Comparison of ENCODE assay signal across 1 cellular context in the genomic region with DNA sequence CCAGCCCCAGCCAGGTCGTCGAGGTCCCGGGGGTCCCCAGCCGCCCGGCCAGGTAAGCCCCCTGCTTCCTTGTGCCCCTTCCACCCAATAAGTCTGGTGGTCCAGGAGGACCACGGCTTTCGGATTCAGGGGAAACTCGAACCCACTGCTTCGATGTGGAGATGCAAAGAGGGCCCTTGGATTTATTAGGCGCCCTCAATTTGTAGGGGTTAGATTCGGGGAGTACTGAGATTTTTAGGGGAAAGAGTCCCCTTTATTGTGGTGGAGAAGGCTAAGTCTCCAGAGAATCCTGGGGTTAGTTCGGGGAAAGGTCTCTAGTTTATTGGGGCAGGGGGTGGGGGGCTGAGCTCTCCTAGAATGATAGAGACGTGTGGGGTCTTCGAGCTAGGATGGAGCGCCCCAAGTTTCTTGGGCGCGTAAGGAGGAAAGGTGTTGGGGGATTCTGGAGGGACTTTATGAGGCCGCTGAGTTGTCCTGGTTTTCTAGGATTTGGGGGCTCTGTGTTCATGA.
TF ChIP-seq lines count a peak whose summit lies in the region.

No MANE protein-coding gene starts in this region.

TF ChIP-seq in K562, 482 proteins besides CTCF, POLR2A, EP300 and RAD21 (continued from another document):
- TF ChIP-seq, protein P1, sequence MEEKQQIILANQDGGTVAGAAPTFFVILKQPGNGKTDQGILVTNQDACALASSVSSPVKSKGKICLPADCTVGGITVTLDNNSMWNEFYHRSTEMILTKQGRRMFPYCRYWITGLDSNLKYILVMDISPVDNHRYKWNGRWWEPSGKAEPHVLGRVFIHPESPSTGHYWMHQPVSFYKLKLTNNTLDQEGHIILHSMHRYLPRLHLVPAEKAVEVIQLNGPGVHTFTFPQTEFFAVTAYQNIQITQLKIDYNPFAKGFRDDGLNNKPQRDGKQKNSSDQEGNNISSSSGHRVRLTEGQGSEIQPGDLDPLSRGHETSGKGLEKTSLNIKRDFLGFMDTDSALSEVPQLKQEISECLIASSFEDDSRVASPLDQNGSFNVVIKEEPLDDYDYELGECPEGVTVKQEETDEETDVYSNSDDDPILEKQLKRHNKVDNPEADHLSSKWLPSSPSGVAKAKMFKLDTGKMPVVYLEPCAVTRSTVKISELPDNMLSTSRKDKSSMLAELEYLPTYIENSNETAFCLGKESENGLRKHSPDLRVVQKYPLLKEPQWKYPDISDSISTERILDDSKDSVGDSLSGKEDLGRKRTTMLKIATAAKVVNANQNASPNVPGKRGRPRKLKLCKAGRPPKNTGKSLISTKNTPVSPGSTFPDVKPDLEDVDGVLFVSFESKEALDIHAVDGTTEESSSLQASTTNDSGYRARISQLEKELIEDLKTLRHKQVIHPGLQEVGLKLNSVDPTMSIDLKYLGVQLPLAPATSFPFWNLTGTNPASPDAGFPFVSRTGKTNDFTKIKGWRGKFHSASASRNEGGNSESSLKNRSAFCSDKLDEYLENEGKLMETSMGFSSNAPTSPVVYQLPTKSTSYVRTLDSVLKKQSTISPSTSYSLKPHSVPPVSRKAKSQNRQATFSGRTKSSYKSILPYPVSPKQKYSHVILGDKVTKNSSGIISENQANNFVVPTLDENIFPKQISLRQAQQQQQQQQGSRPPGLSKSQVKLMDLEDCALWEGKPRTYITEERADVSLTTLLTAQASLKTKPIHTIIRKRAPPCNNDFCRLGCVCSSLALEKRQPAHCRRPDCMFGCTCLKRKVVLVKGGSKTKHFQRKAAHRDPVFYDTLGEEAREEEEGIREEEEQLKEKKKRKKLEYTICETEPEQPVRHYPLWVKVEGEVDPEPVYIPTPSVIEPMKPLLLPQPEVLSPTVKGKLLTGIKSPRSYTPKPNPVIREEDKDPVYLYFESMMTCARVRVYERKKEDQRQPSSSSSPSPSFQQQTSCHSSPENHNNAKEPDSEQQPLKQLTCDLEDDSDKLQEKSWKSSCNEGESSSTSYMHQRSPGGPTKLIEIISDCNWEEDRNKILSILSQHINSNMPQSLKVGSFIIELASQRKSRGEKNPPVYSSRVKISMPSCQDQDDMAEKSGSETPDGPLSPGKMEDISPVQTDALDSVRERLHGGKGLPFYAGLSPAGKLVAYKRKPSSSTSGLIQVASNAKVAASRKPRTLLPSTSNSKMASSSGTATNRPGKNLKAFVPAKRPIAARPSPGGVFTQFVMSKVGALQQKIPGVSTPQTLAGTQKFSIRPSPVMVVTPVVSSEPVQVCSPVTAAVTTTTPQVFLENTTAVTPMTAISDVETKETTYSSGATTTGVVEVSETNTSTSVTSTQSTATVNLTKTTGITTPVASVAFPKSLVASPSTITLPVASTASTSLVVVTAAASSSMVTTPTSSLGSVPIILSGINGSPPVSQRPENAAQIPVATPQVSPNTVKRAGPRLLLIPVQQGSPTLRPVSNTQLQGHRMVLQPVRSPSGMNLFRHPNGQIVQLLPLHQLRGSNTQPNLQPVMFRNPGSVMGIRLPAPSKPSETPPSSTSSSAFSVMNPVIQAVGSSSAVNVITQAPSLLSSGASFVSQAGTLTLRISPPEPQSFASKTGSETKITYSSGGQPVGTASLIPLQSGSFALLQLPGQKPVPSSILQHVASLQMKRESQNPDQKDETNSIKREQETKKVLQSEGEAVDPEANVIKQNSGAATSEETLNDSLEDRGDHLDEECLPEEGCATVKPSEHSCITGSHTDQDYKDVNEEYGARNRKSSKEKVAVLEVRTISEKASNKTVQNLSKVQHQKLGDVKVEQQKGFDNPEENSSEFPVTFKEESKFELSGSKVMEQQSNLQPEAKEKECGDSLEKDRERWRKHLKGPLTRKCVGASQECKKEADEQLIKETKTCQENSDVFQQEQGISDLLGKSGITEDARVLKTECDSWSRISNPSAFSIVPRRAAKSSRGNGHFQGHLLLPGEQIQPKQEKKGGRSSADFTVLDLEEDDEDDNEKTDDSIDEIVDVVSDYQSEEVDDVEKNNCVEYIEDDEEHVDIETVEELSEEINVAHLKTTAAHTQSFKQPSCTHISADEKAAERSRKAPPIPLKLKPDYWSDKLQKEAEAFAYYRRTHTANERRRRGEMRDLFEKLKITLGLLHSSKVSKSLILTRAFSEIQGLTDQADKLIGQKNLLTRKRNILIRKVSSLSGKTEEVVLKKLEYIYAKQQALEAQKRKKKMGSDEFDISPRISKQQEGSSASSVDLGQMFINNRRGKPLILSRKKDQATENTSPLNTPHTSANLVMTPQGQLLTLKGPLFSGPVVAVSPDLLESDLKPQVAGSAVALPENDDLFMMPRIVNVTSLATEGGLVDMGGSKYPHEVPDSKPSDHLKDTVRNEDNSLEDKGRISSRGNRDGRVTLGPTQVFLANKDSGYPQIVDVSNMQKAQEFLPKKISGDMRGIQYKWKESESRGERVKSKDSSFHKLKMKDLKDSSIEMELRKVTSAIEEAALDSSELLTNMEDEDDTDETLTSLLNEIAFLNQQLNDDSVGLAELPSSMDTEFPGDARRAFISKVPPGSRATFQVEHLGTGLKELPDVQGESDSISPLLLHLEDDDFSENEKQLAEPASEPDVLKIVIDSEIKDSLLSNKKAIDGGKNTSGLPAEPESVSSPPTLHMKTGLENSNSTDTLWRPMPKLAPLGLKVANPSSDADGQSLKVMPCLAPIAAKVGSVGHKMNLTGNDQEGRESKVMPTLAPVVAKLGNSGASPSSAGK (IDR thresholded peaks at IDR 0.05): no peak
- TF ChIP-seq, protein P2, sequence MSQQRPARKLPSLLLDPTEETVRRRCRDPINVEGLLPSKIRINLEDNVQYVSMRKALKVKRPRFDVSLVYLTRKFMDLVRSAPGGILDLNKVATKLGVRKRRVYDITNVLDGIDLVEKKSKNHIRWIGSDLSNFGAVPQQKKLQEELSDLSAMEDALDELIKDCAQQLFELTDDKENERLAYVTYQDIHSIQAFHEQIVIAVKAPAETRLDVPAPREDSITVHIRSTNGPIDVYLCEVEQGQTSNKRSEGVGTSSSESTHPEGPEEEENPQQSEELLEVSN (IDR thresholded peaks at IDR 0.05; ENCODE audit: borderline replicate concordance in 1 of 2, extremely low read depth in 1 of 2, insufficient read depth in 1 of 2, insufficient read length in 1 of 2, low read depth in 1 of 2, low read length in 1 of 2, poor library complexity in 1 of 2, severe bottlenecking in 1 of 2): peak in 1 of 2 experiments; percentile 38
- TF ChIP-seq, protein P3, sequence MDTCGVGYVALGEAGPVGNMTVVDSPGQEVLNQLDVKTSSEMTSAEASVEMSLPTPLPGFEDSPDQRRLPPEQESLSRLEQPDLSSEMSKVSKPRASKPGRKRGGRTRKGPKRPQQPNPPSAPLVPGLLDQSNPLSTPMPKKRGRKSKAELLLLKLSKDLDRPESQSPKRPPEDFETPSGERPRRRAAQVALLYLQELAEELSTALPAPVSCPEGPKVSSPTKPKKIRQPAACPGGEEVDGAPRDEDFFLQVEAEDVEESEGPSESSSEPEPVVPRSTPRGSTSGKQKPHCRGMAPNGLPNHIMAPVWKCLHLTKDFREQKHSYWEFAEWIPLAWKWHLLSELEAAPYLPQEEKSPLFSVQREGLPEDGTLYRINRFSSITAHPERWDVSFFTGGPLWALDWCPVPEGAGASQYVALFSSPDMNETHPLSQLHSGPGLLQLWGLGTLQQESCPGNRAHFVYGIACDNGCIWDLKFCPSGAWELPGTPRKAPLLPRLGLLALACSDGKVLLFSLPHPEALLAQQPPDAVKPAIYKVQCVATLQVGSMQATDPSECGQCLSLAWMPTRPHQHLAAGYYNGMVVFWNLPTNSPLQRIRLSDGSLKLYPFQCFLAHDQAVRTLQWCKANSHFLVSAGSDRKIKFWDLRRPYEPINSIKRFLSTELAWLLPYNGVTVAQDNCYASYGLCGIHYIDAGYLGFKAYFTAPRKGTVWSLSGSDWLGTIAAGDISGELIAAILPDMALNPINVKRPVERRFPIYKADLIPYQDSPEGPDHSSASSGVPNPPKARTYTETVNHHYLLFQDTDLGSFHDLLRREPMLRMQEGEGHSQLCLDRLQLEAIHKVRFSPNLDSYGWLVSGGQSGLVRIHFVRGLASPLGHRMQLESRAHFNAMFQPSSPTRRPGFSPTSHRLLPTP (IDR thresholded peaks at IDR 0.05; ENCODE audit: borderline replicate concordance, extremely low read depth, insufficient read length): no peak
- no peak for TF ChIP-seq MCM3 (IDR thresholded peaks at IDR 0.05)
- TF ChIP-seq, protein P4, sequence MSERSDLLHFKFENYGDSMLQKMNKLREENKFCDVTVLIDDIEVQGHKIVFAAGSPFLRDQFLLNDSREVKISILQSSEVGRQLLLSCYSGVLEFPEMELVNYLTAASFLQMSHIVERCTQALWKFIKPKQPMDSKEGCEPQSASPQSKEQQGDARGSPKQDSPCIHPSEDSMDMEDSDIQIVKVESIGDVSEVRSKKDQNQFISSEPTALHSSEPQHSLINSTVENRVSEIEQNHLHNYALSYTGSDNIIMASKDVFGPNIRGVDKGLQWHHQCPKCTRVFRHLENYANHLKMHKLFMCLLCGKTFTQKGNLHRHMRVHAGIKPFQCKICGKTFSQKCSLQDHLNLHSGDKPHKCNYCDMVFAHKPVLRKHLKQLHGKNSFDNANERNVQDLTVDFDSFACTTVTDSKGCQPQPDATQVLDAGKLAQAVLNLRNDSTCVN (CRISPR knock-in tag; IDR thresholded peaks at IDR 0.05): no peak
- no peak for TF ChIP-seq ZNF134 (CRISPR knock-in tag; conservative IDR thresholded peaks at IDR 0.05)
- no peak for TF ChIP-seq TAF1 (IDR thresholded peaks at IDR 0.05; ENCODE audit: control insufficient read depth, extremely low read depth, insufficient read depth, low read length, severe bottlenecking)
- TF ChIP-seq MCM2 (IDR thresholded peaks at IDR 0.05; ENCODE audit: low read depth): no peak
- TF ChIP-seq, protein P5, sequence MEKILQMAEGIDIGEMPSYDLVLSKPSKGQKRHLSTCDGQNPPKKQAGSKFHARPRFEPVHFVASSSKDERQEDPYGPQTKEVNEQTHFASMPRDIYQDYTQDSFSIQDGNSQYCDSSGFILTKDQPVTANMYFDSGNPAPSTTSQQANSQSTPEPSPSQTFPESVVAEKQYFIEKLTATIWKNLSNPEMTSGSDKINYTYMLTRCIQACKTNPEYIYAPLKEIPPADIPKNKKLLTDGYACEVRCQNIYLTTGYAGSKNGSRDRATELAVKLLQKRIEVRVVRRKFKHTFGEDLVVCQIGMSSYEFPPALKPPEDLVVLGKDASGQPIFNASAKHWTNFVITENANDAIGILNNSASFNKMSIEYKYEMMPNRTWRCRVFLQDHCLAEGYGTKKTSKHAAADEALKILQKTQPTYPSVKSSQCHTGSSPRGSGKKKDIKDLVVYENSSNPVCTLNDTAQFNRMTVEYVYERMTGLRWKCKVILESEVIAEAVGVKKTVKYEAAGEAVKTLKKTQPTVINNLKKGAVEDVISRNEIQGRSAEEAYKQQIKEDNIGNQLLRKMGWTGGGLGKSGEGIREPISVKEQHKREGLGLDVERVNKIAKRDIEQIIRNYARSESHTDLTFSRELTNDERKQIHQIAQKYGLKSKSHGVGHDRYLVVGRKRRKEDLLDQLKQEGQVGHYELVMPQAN (IDR thresholded peaks at IDR 0.05; ENCODE audit: borderline replicate concordance): 0 out of 2 replicates have a peak, but pooled peaks have one; percentile 32
- no peak for TF ChIP-seq PML (IDR thresholded peaks at IDR 0.05; ENCODE audit: low read length)
- TF ChIP-seq, protein P6, sequence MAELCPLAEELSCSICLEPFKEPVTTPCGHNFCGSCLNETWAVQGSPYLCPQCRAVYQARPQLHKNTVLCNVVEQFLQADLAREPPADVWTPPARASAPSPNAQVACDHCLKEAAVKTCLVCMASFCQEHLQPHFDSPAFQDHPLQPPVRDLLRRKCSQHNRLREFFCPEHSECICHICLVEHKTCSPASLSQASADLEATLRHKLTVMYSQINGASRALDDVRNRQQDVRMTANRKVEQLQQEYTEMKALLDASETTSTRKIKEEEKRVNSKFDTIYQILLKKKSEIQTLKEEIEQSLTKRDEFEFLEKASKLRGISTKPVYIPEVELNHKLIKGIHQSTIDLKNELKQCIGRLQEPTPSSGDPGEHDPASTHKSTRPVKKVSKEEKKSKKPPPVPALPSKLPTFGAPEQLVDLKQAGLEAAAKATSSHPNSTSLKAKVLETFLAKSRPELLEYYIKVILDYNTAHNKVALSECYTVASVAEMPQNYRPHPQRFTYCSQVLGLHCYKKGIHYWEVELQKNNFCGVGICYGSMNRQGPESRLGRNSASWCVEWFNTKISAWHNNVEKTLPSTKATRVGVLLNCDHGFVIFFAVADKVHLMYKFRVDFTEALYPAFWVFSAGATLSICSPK (IDR thresholded peaks at IDR 0.05; ENCODE audit: borderline replicate concordance): no peak
- no peak for TF ChIP-seq ZNF766 (CRISPR knock-in tag; conservative IDR thresholded peaks at IDR 0.05)
- no peak for TF ChIP-seq GATAD2B (IDR thresholded peaks at IDR 0.05; ENCODE audit: borderline replicate concordance)
- TF ChIP-seq, protein P7, sequence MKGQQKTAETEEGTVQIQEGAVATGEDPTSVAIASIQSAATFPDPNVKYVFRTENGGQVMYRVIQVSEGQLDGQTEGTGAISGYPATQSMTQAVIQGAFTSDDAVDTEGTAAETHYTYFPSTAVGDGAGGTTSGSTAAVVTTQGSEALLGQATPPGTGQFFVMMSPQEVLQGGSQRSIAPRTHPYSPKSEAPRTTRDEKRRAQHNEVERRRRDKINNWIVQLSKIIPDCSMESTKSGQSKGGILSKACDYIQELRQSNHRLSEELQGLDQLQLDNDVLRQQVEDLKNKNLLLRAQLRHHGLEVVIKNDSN (CRISPR knock-in tag; IDR thresholded peaks at IDR 0.05): no peak
- TF ChIP-seq ZNF197 (CRISPR knock-in tag; IDR thresholded peaks at IDR 0.05; ENCODE audit: low read depth): no peak
